ENCODE assay signal across 9 cellular contexts in the genomic region with DNA sequence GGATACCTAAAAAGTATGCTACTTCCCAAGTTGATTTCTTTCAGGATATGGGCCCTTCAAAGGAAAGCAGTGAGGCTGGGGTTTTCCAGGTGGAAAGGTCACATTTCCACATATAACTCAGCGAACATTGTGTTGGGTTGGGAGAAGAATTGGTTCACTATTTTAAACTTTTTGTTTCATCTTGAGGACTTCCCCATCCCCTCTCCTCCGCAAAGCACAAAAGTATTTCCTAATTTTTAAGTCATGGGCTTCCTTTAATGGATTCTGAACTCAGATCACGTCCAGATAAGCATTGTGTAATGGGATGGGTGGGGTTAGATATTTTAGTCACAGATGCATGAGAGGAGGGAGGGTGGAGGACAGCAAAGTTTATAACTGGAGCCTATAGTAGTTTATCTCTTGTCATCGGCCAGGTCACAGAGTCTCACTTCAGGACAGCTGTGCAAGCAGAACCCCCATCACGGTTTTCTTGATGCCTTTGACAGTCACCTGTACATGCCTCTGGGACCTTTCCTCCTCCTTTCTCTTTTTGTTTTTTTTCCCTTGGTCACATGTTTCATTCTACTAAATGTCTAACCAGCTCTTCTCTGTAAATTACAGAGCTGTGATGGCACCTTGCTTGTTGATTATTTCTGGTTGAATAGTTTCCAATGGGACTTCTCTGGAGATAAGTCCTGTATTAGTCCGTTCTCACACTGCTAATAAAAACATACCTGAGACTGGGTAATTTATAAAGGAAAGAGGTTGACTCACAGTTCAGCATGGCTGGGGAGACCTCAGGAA.
A peak's percentile ranks its signal among the peaks of the same experiment; 100 is the strongest.
DNase-seq lines count a peak whose midpoint lies in the region; ATAC-seq, FAIRE-seq and TF ChIP-seq lines count a peak whose summit lies in the region.
"Had no signal": no experiment of that assay in that cellular context is flagged by ENCODE, and none has a peak within 500 bp of the region (broad histone marks: within the 10 kb centered on the region; RNA-seq: fewer than 3 reads in every experiment).

No MANE protein-coding gene starts in this region.

- no peak overlapping the region for H2AFZ ChIP-seq in astrocyte (ENCODE audit: low read depth, low read length)

- H3K27me3 Mint-ChIP-seq in activated CD4-positive, alpha-beta memory T cell treated with anti-CD3 and anti-CD28 coated beads for 36 hours = no peaks in the 10 kb centered on the region
- H3K27me3 Mint-ChIP-seq in activated CD4-positive, alpha-beta memory T cell treated with anti-CD3 and anti-CD28 coated beads, Interleukin-2, amount 10 ng/mL, durations not matched to agents 7 days and 5 days = no peaks in the 10 kb centered on the region
- H3K27me3 Mint-ChIP-seq in astrocyte (ENCODE audit: low read depth, unreplicated experiment) (no peaks in the 10 kb centered on the region), immature natural killer cell (ENCODE audit: low read depth in 3 of 3) (no peaks in the 10 kb centered on the region)

- no peak for TF ChIP-seq POLR2A in uterus (IDR thresholded peaks at IDR 0.05)

- no peak for ATAC-seq in HG02571 (IDR thresholded peaks at IDR 0.05; ENCODE audit: unreplicated experiment)
- no peak for ATAC-seq in HG02588 (IDR thresholded peaks at IDR 0.05; ENCODE audit: unreplicated experiment)

- no peak overlapping the region for H3K4me2 ChIP-seq in astrocyte (ENCODE audit: low read length)

- no peaks in the 10 kb centered on the region for H3K79me2 ChIP-seq in astrocyte (ENCODE audit: insufficient read depth, low read length)

- no peaks in the 10 kb centered on the region for H4K20me1 ChIP-seq in astrocyte (ENCODE audit: insufficient read depth, low read length)

- FAIRE-seq in astrocyte (lab: Jason Lieb, UNC) = no peak

- peaks cover 21% of the 10 kb centered on the region for H3K36me3 Mint-ChIP-seq in activated CD4-positive, alpha-beta memory T cell treated with anti-CD3 and anti-CD28 coated beads for 36 hours
- peaks cover 50% of the 10 kb centered on the region for H3K36me3 Mint-ChIP-seq in activated CD4-positive, alpha-beta memory T cell treated with anti-CD3 and anti-CD28 coated beads, Interleukin-2, amount 10 ng/mL, durations not matched to agents 7 days and 5 days (ENCODE audit: low read depth)
- H3K36me3 Mint-ChIP-seq in astrocyte (ENCODE audit: low read depth, unreplicated experiment) (peaks cover 10% of the 10 kb centered on the region), immature natural killer cell (peaks cover 20 to 42% (median 23%) of the 10 kb centered on the region in 3 donors)

- H3K4me3 Mint-ChIP-seq in activated CD4-positive, alpha-beta memory T cell treated with anti-CD3 and anti-CD28 coated beads for 36 hours = no peak overlapping the region
- H3K4me3 Mint-ChIP-seq in activated CD4-positive, alpha-beta memory T cell treated with anti-CD3 and anti-CD28 coated beads, Interleukin-2, amount 10 ng/mL, durations not matched to agents 7 days and 5 days = no peak overlapping the region
- H3K4me3 Mint-ChIP-seq in astrocyte (ENCODE audit: unreplicated experiment) = no peak overlapping the region
- no peak overlapping the region for H3K4me3 Mint-ChIP-seq in immature natural killer cell

- H3K9me3 ChIP-seq in astrocyte (ENCODE audit: insufficient read depth, low read depth, low read length) (no peaks in the 10 kb centered on the region), uterus (no peaks in the 10 kb centered on the region)

- no peaks in the 10 kb centered on the region for H3K27me3 ChIP-seq in astrocyte (ENCODE audit: insufficient read depth, low read length)
- H3K27me3 ChIP-seq in uterus = no peaks in the 10 kb centered on the region

- no peak overlapping the region for H3K4me3 ChIP-seq in astrocyte (ENCODE audit: insufficient read depth, low read depth, low read length)
- no peak overlapping the region for H3K4me3 ChIP-seq in uterus

- peaks cover 50% of the 10 kb centered on the region for H3K4me1 Mint-ChIP-seq in activated CD4-positive, alpha-beta memory T cell treated with anti-CD3 and anti-CD28 coated beads for 36 hours (ENCODE audit: low read depth)
- H3K4me1 Mint-ChIP-seq in activated CD4-positive, alpha-beta memory T cell treated with anti-CD3 and anti-CD28 coated beads, Interleukin-2, amount 10 ng/mL, durations not matched to agents 7 days and 5 days = peaks cover 28% of the 10 kb centered on the region
- H3K4me1 Mint-ChIP-seq in astrocyte (ENCODE audit: low read depth, unreplicated experiment) = peaks cover 17% of the 10 kb centered on the region
- H3K4me1 Mint-ChIP-seq in immature natural killer cell = peaks cover 15 to 31% of the 10 kb centered on the region in 2 donors

- DNase-seq in activated CD4-positive, alpha-beta memory T cell treated with anti-CD3 and anti-CD28 coated beads for 36 hours = no peak
- no peak for DNase-seq in activated CD4-positive, alpha-beta memory T cell treated with anti-CD3 and anti-CD28 coated beads, Interleukin-2, amount 10 ng/mL, durations not matched to agents 7 days and 5 days
- DNase-seq in astrocyte (ENCODE audit: low read depth) = peak; percentile 26
- DNase-seq in left kidney (ENCODE audit: low read depth, low spot score) = peak; percentile 31
- DNase-seq in uterus = no peak
- no peak for DNase-seq in immature natural killer cell
- DNase-seq: ACHN had no signal

- CTCF ChIA-PET in activated CD4-positive, alpha-beta memory T cell treated with anti-CD3 and anti-CD28 coated beads for 36 hours (lab: Charles Lee) = no interaction called here
- CTCF ChIA-PET in activated CD4-positive, alpha-beta memory T cell treated with anti-CD3 and anti-CD28 coated beads, Interleukin-2, amount 10 ng/mL, durations not matched to agents 7 days and 5 days (lab: Charles Lee) = no interaction called here

- TF ChIP-seq CTCF in astrocyte (IDR thresholded peaks at IDR 0.05; ENCODE audit: insufficient read depth, low read depth, low read length) = no peak
- no peak for TF ChIP-seq CTCF in uterus (IDR thresholded peaks at IDR 0.05)

- peak overlapping the region; percentile 55 for H3K27ac Mint-ChIP-seq in activated CD4-positive, alpha-beta memory T cell treated with anti-CD3 and anti-CD28 coated beads for 36 hours
- H3K27ac Mint-ChIP-seq in activated CD4-positive, alpha-beta memory T cell treated with anti-CD3 and anti-CD28 coated beads, Interleukin-2, amount 10 ng/mL, durations not matched to agents 7 days and 5 days = no peak overlapping the region
- H3K27ac Mint-ChIP-seq in astrocyte (ENCODE audit: unreplicated experiment) (no peak overlapping the region), immature natural killer cell (peak overlapping the region in 1 of 6 donors; percentile 80)

- no peaks in the 10 kb centered on the region for H3K9me3 Mint-ChIP-seq in activated CD4-positive, alpha-beta memory T cell treated with anti-CD3 and anti-CD28 coated beads for 36 hours
- H3K9me3 Mint-ChIP-seq in activated CD4-positive, alpha-beta memory T cell treated with anti-CD3 and anti-CD28 coated beads, Interleukin-2, amount 10 ng/mL, durations not matched to agents 7 days and 5 days = no peaks in the 10 kb centered on the region
- H3K9me3 Mint-ChIP-seq in astrocyte (ENCODE audit: unreplicated experiment) (no peaks in the 10 kb centered on the region), immature natural killer cell (no peaks in the 10 kb centered on the region)

- POLR2A ChIA-PET in activated CD4-positive, alpha-beta memory T cell treated with anti-CD3 and anti-CD28 coated beads for 36 hours (lab: Charles Lee) = no interaction called here
- POLR2A ChIA-PET in activated CD4-positive, alpha-beta memory T cell treated with anti-CD3 and anti-CD28 coated beads, Interleukin-2, amount 10 ng/mL, durations not matched to agents 7 days and 5 days (lab: Charles Lee) = no interaction called here

- peaks cover 3% of the 10 kb centered on the region for H3K36me3 ChIP-seq in astrocyte (ENCODE audit: insufficient read depth, low read length)
- no peaks in the 10 kb centered on the region for H3K36me3 ChIP-seq in uterus

- H3K27ac ChIP-seq in astrocyte (ENCODE audit: low read depth, low read length) (no peak overlapping the region), uterus (peak overlapping the region; percentile 51 to 74)

- H3K9ac ChIP-seq in astrocyte (ENCODE audit: low read length) = no peak overlapping the region

- H3K4me1 ChIP-seq in astrocyte (ENCODE audit: insufficient read depth, low read length) = peaks cover 16% of the 10 kb centered on the region
- H3K4me1 ChIP-seq in uterus = no peaks in the 10 kb centered on the region

- intact Hi-C loops in activated CD4-positive, alpha-beta memory T cell treated with anti-CD3 and anti-CD28 coated beads for 36 hours (cut with micrococcal nuclease) = loop anchor here (10.0 kb wide), 1 partner anchor 449 kb away; no protein-coding TSS in a partner anchor
- intact Hi-C loops in uterus (cut with DNase I; ENCODE audit: low total_unique reads) = no loop called here

Comparison
In these comparisons a context has a peak if more than half of its experiments do, and no peak if none do; other contexts are left out.
1. DNase-seq: peak in astrocyte (single experiment) and left kidney (single experiment); none in activated CD4-positive, alpha-beta memory T cell treated with anti-CD3 and anti-CD28 coated beads for 36 hours (single experiment), activated CD4-positive, alpha-beta memory T cell treated with anti-CD3 and anti-CD28 coated beads, Interleukin-2, amount 10 ng/mL, durations not matched to agents 7 days and 5 days (single experiment), uterus (0 of 2) and immature natural killer cell (0 of 3).